Comparison of ENCODE assay signal across 23 cellular contexts in genomic region chr10:29698766-29699490, GRCh38.
DNase-seq lines count a peak whose midpoint lies in the region; ATAC-seq, FAIRE-seq and TF ChIP-seq lines count a peak whose summit lies in the region.
"Had no signal": no experiment of that assay in that cellular context is flagged by ENCODE, and none has a peak within 500 bp of the region (broad histone marks: within the 10 kb centered on the region; RNA-seq: fewer than 3 reads in every experiment).

No MANE protein-coding gene starts in this region.

- H3K36me3 Mint-ChIP-seq in Caco-2 (ENCODE audit: insufficient read depth, unreplicated experiment) = peaks cover 18% of the 10 kb centered on the region
- H3K36me3 Mint-ChIP-seq in naive thymus-derived CD4-positive, alpha-beta T cell = peaks cover 0 to 13% (median 2%) of the 10 kb centered on the region in 5 donors
- H3K36me3 Mint-ChIP-seq: IgD-negative memory B cell had no signal

- no peak for DNase-seq in Caco-2
- peak; percentile 16 for DNase-seq in NCI-H69 (lab: John Stamatoyannopoulos, UW)
- DNase-seq in naive thymus-derived CD4-positive, alpha-beta T cell = no peak
- no peak for DNase-seq in sigmoid colon
- no peak for DNase-seq in NCI-H82 treated with DMSO at 0.1 percent for 48 hours (lab: John Stamatoyannopoulos, UW; ENCODE audit: unreplicated experiment)
- no peak for DNase-seq in kidney
- no peak for DNase-seq in NCI-H2227 treated with DMSO at 0.1 percent for 48 hours (lab: John Stamatoyannopoulos, UW)
- DNase-seq: CD8-positive, alpha-beta memory T cell; GDM1; GM23248; HCEC 1CT; Kasumi-1; NCI-H1105; NCI-H1694; NCI-H2107; NCI-H524 treated with DMSO at 0.1 percent for 48 hours; NK-92 treated with Interleukin-12 subunit alpha and Interleukin-12 subunit beta, amount 100 ng/mL, for 24 hours; SHP77 had no signal

- no peaks in the 10 kb centered on the region for H3K27me3 Mint-ChIP-seq in Caco-2 (ENCODE audit: insufficient read depth, unreplicated experiment)
- H3K27me3 Mint-ChIP-seq in naive thymus-derived CD4-positive, alpha-beta T cell = no peaks in the 10 kb centered on the region
- H3K27me3 Mint-ChIP-seq: IgD-negative memory B cell had no signal

- no peak overlapping the region for H3K4me3 Mint-ChIP-seq in Caco-2 (ENCODE audit: unreplicated experiment)
- no peak overlapping the region for H3K4me3 Mint-ChIP-seq in naive thymus-derived CD4-positive, alpha-beta T cell
- H3K4me3 Mint-ChIP-seq: IgD-negative memory B cell had no signal

- no peaks in the 10 kb centered on the region for H3K9me3 Mint-ChIP-seq in Caco-2 (ENCODE audit: unreplicated experiment)
- H3K9me3 Mint-ChIP-seq in naive thymus-derived CD4-positive, alpha-beta T cell = no peaks in the 10 kb centered on the region
- H3K9me3 Mint-ChIP-seq: CD8-positive, alpha-beta memory T cell; IgD-negative memory B cell had no signal

- H3K4me3 ChIP-seq in Caco-2 (ENCODE audit: low read depth, low read length) = no peak overlapping the region
- H3K4me3 ChIP-seq in naive thymus-derived CD4-positive, alpha-beta T cell (ENCODE audit: low read length) = no peak overlapping the region
- H3K4me3 ChIP-seq in sigmoid colon = no peak overlapping the region
- no peak overlapping the region for H3K4me3 ChIP-seq in kidney (ENCODE audit: low read length in 2 of 2)
- H3K4me3 ChIP-seq: BLaER1 treated with 17β-estradiol and CSF1 and Interleukin-3, amounts not matched to agents 10 nM and 100 nM; GM12878; GM23248 had no signal

- peak overlapping the region; percentile 63 for H3K27ac Mint-ChIP-seq in Caco-2 (ENCODE audit: unreplicated experiment)
- peak overlapping the region in 5 of 9 donors; percentile 24 to 70 (median 58) for H3K27ac Mint-ChIP-seq in naive thymus-derived CD4-positive, alpha-beta T cell

- TF ChIP-seq EP300 in sigmoid colon (IDR thresholded peaks at IDR 0.05) = no peak

- no TSS peak for BruUV-seq in Caco-2 (replicated peaks; lab: Mats Ljungman, UMichigan)

- FAIRE-seq in kidney (lab: Jason Lieb, UNC) = no peak
- FAIRE-seq: A204.1, GM12878, HTR-8/SVneo had no signal

- no peak for ATAC-seq in naive thymus-derived CD4-positive, alpha-beta T cell
- ATAC-seq: GM12878 had no signal

- no peaks in the 10 kb centered on the region for H3K36me3 ChIP-seq in Caco-2 (ENCODE audit: control insufficient read depth, insufficient read depth, low read length)
- no peaks in the 10 kb centered on the region for H3K36me3 ChIP-seq in naive thymus-derived CD4-positive, alpha-beta T cell (ENCODE audit: control insufficient read depth in 2 of 3, insufficient read depth in 3 of 3, low read length in 3 of 3)
- H3K36me3 ChIP-seq in sigmoid colon = peaks cover 0 to 7% (median 0%) of the 10 kb centered on the region in 4 donors
- no peaks in the 10 kb centered on the region for H3K36me3 ChIP-seq in kidney (ENCODE audit: control insufficient read depth in 1 of 2, insufficient read depth in 2 of 2, low read length in 2 of 2)

- TF ChIP-seq CTCF in Caco-2 (IDR thresholded peaks at IDR 0.05; ENCODE audit: insufficient read depth in 1 of 2, low read depth in 1 of 2, low read length in 1 of 2, severe bottlenecking in 1 of 2, unreplicated experiment in 1 of 2) (no peak), sigmoid colon (IDR thresholded peaks at IDR 0.05) (no peak), kidney (IDR thresholded peaks at IDR 0.05; ENCODE audit: borderline replicate concordance, extremely low read depth, insufficient read depth) (no peak)

- H3K9ac ChIP-seq in kidney (ENCODE audit: low read length in 2 of 2) = no peak overlapping the region
- H3K9ac ChIP-seq: BLaER1 treated with 17β-estradiol and CSF1 and Interleukin-3, amounts not matched to agents 10 nM and 100 nM; GM23248 had no signal

- peaks cover 36% of the 10 kb centered on the region for H3K4me1 Mint-ChIP-seq in Caco-2 (ENCODE audit: low read depth, unreplicated experiment)
- H3K4me1 Mint-ChIP-seq in naive thymus-derived CD4-positive, alpha-beta T cell = peaks cover 11 to 62% (median 41%) of the 10 kb centered on the region in 7 donors

- TF ChIP-seq POLR2A in sigmoid colon (IDR thresholded peaks at IDR 0.05) = no peak

- POLR2A ChIA-PET in Caco-2 (lab: Charles Lee) = no interaction called here
- POLR2A ChIA-PET in naive thymus-derived CD4-positive, alpha-beta T cell (lab: Charles Lee) = interaction anchor here (0.6 to 1.1 kb wide), 2 partner anchors 10 to 734 kb away, joined by 3 to 4 read pairs; no protein-coding TSS in a partner anchor

- no peak overlapping the region for H3K27ac ChIP-seq in naive thymus-derived CD4-positive, alpha-beta T cell (ENCODE audit: low read depth, low read length)
- H3K27ac ChIP-seq in sigmoid colon (peak overlapping the region; percentile 30 to 83 (median 57)), kidney (ENCODE audit: low read depth in 2 of 2, low read length in 2 of 2) (no peak overlapping the region)
- H3K27ac ChIP-seq: GM23248 had no signal

- 95 to 97% methylated on average over 8 of the region's 8 CpGs for WGBS in sigmoid colon, 2 donors

- CTCF ChIA-PET in Caco-2 (lab: Charles Lee) = no interaction called here
- CTCF ChIA-PET in naive thymus-derived CD4-positive, alpha-beta T cell (lab: Charles Lee) = no interaction called here

- intact Hi-C loops in Caco-2 (cut with micrococcal nuclease; ENCODE audit: unreplicated experiment) (no loop called here), sigmoid colon (cut with DNase I) (no loop called here), kidney (cut with DNase I) (no loop called here)
- intact Hi-C loops in naive thymus-derived CD4-positive, alpha-beta T cell (cut with micrococcal nuclease) = no loop called here

- H3K9me3 ChIP-seq in Caco-2 = no peaks in the 10 kb centered on the region
- H3K9me3 ChIP-seq in naive thymus-derived CD4-positive, alpha-beta T cell (ENCODE audit: control insufficient read depth in 2 of 3, low read length in 3 of 3) = no peaks in the 10 kb centered on the region
- no peaks in the 10 kb centered on the region for H3K9me3 ChIP-seq in sigmoid colon
- no peaks in the 10 kb centered on the region for H3K9me3 ChIP-seq in kidney (ENCODE audit: control insufficient read depth in 1 of 2, low read length in 2 of 2)

- H3K4me1 ChIP-seq in Caco-2 (peaks cover 39% of the 10 kb centered on the region), sigmoid colon (peaks cover 0 to 78% (median 75%) of the 10 kb centered on the region in 4 donors), kidney (ENCODE audit: control insufficient read depth in 1 of 2, insufficient read depth in 1 of 2, low read depth in 1 of 2, low read length in 2 of 2) (peaks cover 0 to 8% of the 10 kb centered on the region in 2 donors)
- peaks cover 7 to 22% of the 10 kb centered on the region in 2 donors for H3K4me1 ChIP-seq in naive thymus-derived CD4-positive, alpha-beta T cell (ENCODE audit: control insufficient read depth in 2 of 2, insufficient read depth in 2 of 2, low read length in 2 of 2)

- H3K27me3 ChIP-seq in Caco-2 (replicated peaks; ENCODE audit: control insufficient read depth, insufficient read depth, low read length) = no peaks in the 10 kb centered on the region
- H3K27me3 ChIP-seq in naive thymus-derived CD4-positive, alpha-beta T cell (ENCODE audit: control insufficient read depth in 2 of 2, insufficient read depth in 2 of 2, low read length in 2 of 2) = no peaks in the 10 kb centered on the region
- H3K27me3 ChIP-seq in sigmoid colon = no peaks in the 10 kb centered on the region
- H3K27me3 ChIP-seq: BLaER1 treated with 17β-estradiol and CSF1 and Interleukin-3, amounts not matched to agents 10 nM and 100 nM had no signal

Comparison
In these comparisons a context has a peak if more than half of its experiments do, and no peak if none do; other contexts are left out.
1. H3K27ac ChIP-seq: peak in sigmoid colon (4 of 4); none in naive thymus-derived CD4-positive, alpha-beta T cell (single experiment) and kidney (0 of 2).